Comparison of ENCODE assay signal across 1 cellular context in the genomic region with DNA sequence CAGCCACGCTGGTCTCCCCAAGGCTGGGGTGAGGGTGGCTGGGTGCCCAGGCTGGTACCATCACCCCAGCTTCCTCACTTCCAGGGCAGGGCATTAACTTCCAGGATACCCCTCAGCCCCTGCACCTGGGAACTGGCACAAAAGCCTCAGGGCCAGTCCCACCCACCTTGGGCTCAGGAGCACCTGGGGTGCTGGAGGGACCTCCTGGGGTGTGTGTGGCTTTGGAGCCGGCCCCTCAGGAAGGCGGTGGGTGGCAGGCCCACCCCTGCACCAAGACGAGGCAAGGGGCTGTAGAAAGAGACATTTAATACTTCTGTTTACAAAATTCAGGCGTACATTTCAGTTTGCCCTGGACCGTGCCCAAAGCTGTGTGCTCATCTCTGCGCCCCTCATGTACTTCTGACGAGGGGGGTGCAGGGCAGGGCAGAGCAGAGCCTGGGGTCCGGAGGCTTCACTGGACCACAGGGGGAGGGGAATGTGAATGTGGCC.
TF ChIP-seq lines count a peak whose summit lies in the region.

No MANE protein-coding gene starts in this region.

TF ChIP-seq in HCT116, 20 proteins besides CTCF, POLR2A, EP300 and RAD21 (continued from another document):
- TF ChIP-seq FOSL1 (IDR thresholded peaks at IDR 0.05; ENCODE audit: low read depth) (no peak), ZFX (IDR thresholded peaks at IDR 0.05) (no peak), SRF (IDR thresholded peaks at IDR 0.05; ENCODE audit: low read depth) (no peak), YY1 (IDR thresholded peaks at IDR 0.05; ENCODE audit: extremely low read depth, insufficient replicate concordance, low read depth, low read length) (no peak), ELF1 (IDR thresholded peaks at IDR 0.05; ENCODE audit: borderline replicate concordance, low read depth) (no peak), ZNF274 (IDR thresholded peaks at IDR 0.05; ENCODE audit: low read depth, low read length) (no peak), TCF7L2 (IDR thresholded peaks at IDR 0.05; ENCODE audit: borderline replicate concordance, extremely low read depth, insufficient read depth, insufficient read length) (no peak), POLR2AphosphoS5 (IDR thresholded peaks at IDR 0.05; ENCODE audit: low read depth, low read length) (no peak), SP1 (IDR thresholded peaks at IDR 0.05; ENCODE audit: low read depth) (no peak), EZH2 (IDR thresholded peaks at IDR 0.05) (no peak), SIN3A (IDR thresholded peaks at IDR 0.05; ENCODE audit: low read depth) (no peak), EZH2phosphoT487 (IDR thresholded peaks at IDR 0.05; ENCODE audit: borderline replicate concordance) (no peak)
- TF ChIP-seq, protein P1, sequence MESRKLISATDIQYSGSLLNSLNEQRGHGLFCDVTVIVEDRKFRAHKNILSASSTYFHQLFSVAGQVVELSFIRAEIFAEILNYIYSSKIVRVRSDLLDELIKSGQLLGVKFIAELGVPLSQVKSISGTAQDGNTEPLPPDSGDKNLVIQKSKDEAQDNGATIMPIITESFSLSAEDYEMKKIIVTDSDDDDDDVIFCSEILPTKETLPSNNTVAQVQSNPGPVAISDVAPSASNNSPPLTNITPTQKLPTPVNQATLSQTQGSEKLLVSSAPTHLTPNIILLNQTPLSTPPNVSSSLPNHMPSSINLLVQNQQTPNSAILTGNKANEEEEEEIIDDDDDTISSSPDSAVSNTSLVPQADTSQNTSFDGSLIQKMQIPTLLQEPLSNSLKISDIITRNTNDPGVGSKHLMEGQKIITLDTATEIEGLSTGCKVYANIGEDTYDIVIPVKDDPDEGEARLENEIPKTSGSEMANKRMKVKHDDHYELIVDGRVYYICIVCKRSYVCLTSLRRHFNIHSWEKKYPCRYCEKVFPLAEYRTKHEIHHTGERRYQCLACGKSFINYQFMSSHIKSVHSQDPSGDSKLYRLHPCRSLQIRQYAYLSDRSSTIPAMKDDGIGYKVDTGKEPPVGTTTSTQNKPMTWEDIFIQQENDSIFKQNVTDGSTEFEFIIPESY (IDR thresholded peaks at IDR 0.05; ENCODE audit: extremely low read depth, insufficient replicate concordance, low read length): no peak
- TF ChIP-seq, protein P2, sequence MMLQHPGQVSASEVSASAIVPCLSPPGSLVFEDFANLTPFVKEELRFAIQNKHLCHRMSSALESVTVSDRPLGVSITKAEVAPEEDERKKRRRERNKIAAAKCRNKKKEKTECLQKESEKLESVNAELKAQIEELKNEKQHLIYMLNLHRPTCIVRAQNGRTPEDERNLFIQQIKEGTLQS (IDR thresholded peaks at IDR 0.05): no peak
